In the genomic region with DNA sequence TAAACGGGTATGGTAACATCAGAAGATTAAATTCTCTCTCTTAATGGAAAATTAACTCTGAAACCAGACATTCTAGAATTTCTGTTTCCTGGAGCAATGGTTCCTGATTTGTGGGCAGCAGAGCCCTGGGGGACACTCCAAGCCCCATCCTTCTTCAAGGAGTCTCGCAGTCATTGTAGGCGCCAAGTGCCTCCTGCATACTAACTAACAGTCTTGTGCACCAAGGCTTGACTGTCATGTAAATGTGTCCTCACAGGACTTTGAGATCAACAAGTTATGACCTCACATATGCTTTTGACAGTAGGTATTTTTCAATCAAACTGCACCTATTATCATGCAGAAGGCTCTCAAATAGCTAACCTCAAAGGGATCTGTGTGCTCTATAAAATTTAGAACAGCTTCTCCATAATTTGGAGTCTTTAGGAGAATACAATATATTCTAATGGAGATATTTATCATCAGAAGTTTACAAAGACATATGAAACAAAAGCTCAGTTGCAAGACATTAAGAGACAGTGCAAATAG, we compare ENCODE assay signal across 27 cellular contexts.
"Had no signal": no experiment of that assay in that cellular context is flagged by ENCODE, and none has a peak within 500 bp of the region (broad histone marks: within the 10 kb centered on the region; RNA-seq: fewer than 3 reads in every experiment).

No MANE protein-coding gene starts in this region.

- FAIRE-seq: colon, endometrium, endothelial cell of umbilical vein, frontal cortex had no signal

- H3K4me3 ChIP-seq: colonic mucosa, coronary artery, dorsolateral prefrontal cortex, esophagus muscularis mucosa, esophagus squamous epithelium, gastrocnemius medialis, gastroesophageal sphincter, heart left ventricle, heart right ventricle had no signal

- H3K9me3 ChIP-seq: colonic mucosa, esophagus muscularis mucosa, esophagus squamous epithelium, gastrocnemius medialis, gastroesophageal sphincter, heart left ventricle, heart right ventricle had no signal

- DNase-seq: colonic mucosa; cortex of kidney; dermis blood vessel endothelial cell; dorsolateral prefrontal cortex; effector CD4-positive, alpha-beta T cell; effector CD8-positive, alpha-beta T cell; effector memory CD4-positive, alpha-beta T cell; effector memory CD8-positive, alpha-beta T cell; erythroblast; esophagus squamous epithelium; foreskin fibroblast; foreskin keratinocyte; foreskin melanocyte; gastrocnemius medialis; head of caudate nucleus; heart left ventricle; heart right ventricle had no signal

- H3K27me3 ChIP-seq: colonic mucosa, dorsolateral prefrontal cortex, esophagus muscularis mucosa, esophagus squamous epithelium, gastrocnemius medialis, heart left ventricle had no signal

- ATAC-seq: effector memory CD8-positive, alpha-beta T cell; esophagus mucosa; foreskin keratinocyte; gastrocnemius medialis; gastroesophageal sphincter; heart left ventricle; heart right ventricle had no signal

- H3K27ac Mint-ChIP-seq: dendritic cell treated with granulocyte-macrophage colony-stimulating factor and Interleukin-4, amounts not matched to agents 40 ng/mL and 50 ng/mL, for 4 days; effector memory CD8-positive, alpha-beta T cell had no signal

- H3K9me3 Mint-ChIP-seq: dendritic cell treated with granulocyte-macrophage colony-stimulating factor and Interleukin-4, amounts not matched to agents 40 ng/mL and 50 ng/mL, for 4 days; effector memory CD8-positive, alpha-beta T cell had no signal

- H3K27ac ChIP-seq: colonic mucosa, coronary artery, dorsolateral prefrontal cortex, epithelial cell of prostate, esophagus muscularis mucosa, esophagus squamous epithelium, foreskin keratinocyte, gastrocnemius medialis, gastroesophageal sphincter, heart left ventricle, heart right ventricle had no signal

- H3K4me3 Mint-ChIP-seq: dendritic cell treated with granulocyte-macrophage colony-stimulating factor and Interleukin-4, amounts not matched to agents 40 ng/mL and 50 ng/mL, for 4 days; effector memory CD8-positive, alpha-beta T cell had no signal

- H3K4me1 ChIP-seq: colonic mucosa, esophagus muscularis mucosa, esophagus squamous epithelium, foreskin keratinocyte, gastrocnemius medialis, gastroesophageal sphincter, heart left ventricle, heart right ventricle had no signal

- H3K36me3 ChIP-seq: colonic mucosa, esophagus muscularis mucosa, esophagus squamous epithelium, gastrocnemius medialis, gastroesophageal sphincter, heart left ventricle, heart right ventricle had no signal
